In genomic region chr1:100400332-100400933, GRCh38 we compare ENCODE assay signal across 1 cellular context.
TF ChIP-seq lines count a peak whose summit lies in the region.

No MANE protein-coding gene starts in this region.

TF ChIP-seq in K562, 482 proteins besides CTCF, POLR2A, EP300 and RAD21 (continued from another document and continues in another):
- TF ChIP-seq SRSF3 (IDR thresholded peaks at IDR 0.05; ENCODE audit: insufficient read depth, low read length) (no peak), ZNF785 (CRISPR knock-in tag; IDR thresholded peaks at IDR 0.05) (no peak), MAX (CRISPR knock-in tag; IDR thresholded peaks at IDR 0.05) (0 out of 2 replicates have a peak, but pooled peaks have one; percentile 32), ZNF121 (CRISPR knock-in tag; conservative IDR thresholded peaks at IDR 0.05) (no peak), ZNF324 (CRISPR knock-in tag; IDR thresholded peaks at IDR 0.05) (no peak), CREBBP (IDR thresholded peaks at IDR 0.05; ENCODE audit: low read depth, low read length) (no peak), E2F8 (IDR thresholded peaks at IDR 0.05; ENCODE audit: low read depth, partially characterized antibody) (no peak), ZNF551 (CRISPR knock-in tag; IDR thresholded peaks at IDR 0.05) (no peak), HDAC1 (IDR thresholded peaks at IDR 0.05) (no peak), ARID3B (CRISPR knock-in tag; IDR thresholded peaks at IDR 0.05; ENCODE audit: borderline replicate concordance) (no peak), PHB (CRISPR knock-in tag; IDR thresholded peaks at IDR 0.05) (no peak), HOMEZ (CRISPR knock-in tag; IDR thresholded peaks at IDR 0.05) (no peak), TAF1 (IDR thresholded peaks at IDR 0.05; ENCODE audit: control insufficient read depth, extremely low read depth, insufficient read depth, low read length, severe bottlenecking) (no peak), CBX8 (IDR thresholded peaks at IDR 0.05; ENCODE audit: borderline replicate concordance, extremely low read depth, low read depth, low read length, poor library complexity, severe bottlenecking) (no peak), PCBP2 (IDR thresholded peaks at IDR 0.05; ENCODE audit: low read depth, low read length, poor library complexity, severe bottlenecking) (no peak), CEBPG (CRISPR knock-in tag; IDR thresholded peaks at IDR 0.05) (no peak), CEBPG (tag; conservative IDR thresholded peaks at IDR 0.05 in 1 of 2, IDR thresholded peaks at IDR 0.05 in 1 of 2) (no peak), ZFX (CRISPR knock-in tag; IDR thresholded peaks at IDR 0.05) (no peak), EP400 (IDR thresholded peaks at IDR 0.05) (peak; percentile 45), ZNF398 (CRISPR knock-in tag; IDR thresholded peaks at IDR 0.05) (no peak), IFI16 (CRISPR knock-in tag; IDR thresholded peaks at IDR 0.05) (no peak), ZFP36 (IDR thresholded peaks at IDR 0.05; ENCODE audit: low read depth, low read length, partially characterized antibody) (peak; percentile 39), L3MBTL2 (IDR thresholded peaks at IDR 0.05) (0 out of 2 replicates have a peak, but pooled peaks have one; percentile 34), CBFA2T2 (conservative IDR thresholded peaks at IDR 0.05) (no peak), JUND (IDR thresholded peaks at IDR 0.05; ENCODE audit: borderline replicate concordance, low read depth, low read length) (no peak), JUND (tag; IDR thresholded peaks at IDR 0.05; ENCODE audit: borderline replicate concordance, low read depth, low read length) (no peak), ARID4B (CRISPR knock-in tag; IDR thresholded peaks at IDR 0.05) (no peak), SMAD2 (IDR thresholded peaks at IDR 0.05; ENCODE audit: low read depth, low read length) (no peak), ZKSCAN8 (CRISPR knock-in tag; IDR thresholded peaks at IDR 0.05) (no peak), ILK (tag; IDR thresholded peaks at IDR 0.05; ENCODE audit: borderline replicate concordance, low read depth) (no peak), SNRNP70 (optimal IDR thresholded peaks at IDR 0.05; ENCODE audit: low read depth, low read length) (no peak), ZBTB9 (CRISPR knock-in tag; IDR thresholded peaks at IDR 0.05) (no peak), ZZZ3 (IDR thresholded peaks at IDR 0.05) (no peak), ID3 (CRISPR knock-in tag; IDR thresholded peaks at IDR 0.05) (no peak), ID3 (tag; IDR thresholded peaks at IDR 0.05) (no peak), NR4A1 (CRISPR knock-in tag; IDR thresholded peaks at IDR 0.05) (no peak), NR4A1 (tag; IDR thresholded peaks at IDR 0.05) (no peak), HNRNPUL1 (IDR thresholded peaks at IDR 0.05; ENCODE audit: low read length) (no peak), ZKSCAN1 (IDR thresholded peaks at IDR 0.05; ENCODE audit: low read depth, low read length) (no peak), ZNF347 (CRISPR knock-in tag; IDR thresholded peaks at IDR 0.05; ENCODE audit: low read depth) (no peak), ZNF184 (CRISPR knock-in tag; IDR thresholded peaks at IDR 0.05) (no peak), SIRT6 (IDR thresholded peaks at IDR 0.05; ENCODE audit: low read depth, low read length) (no peak), GTF2B (IDR thresholded peaks at IDR 0.05; ENCODE audit: extremely low read depth, insufficient read length) (no peak), ZNF444 (CRISPR knock-in tag; IDR thresholded peaks at IDR 0.05) (no peak), PHF20 (IDR thresholded peaks at IDR 0.05; ENCODE audit: partially characterized antibody) (no peak), ETS1 (conservative IDR thresholded peaks at IDR 0.05; ENCODE audit: control insufficient read depth, low read depth, low read length) (no peak), RUNX1 (IDR thresholded peaks at IDR 0.05; ENCODE audit: low read depth) (no peak), ZNF511 (CRISPR knock-in tag; IDR thresholded peaks at IDR 0.05) (no peak), ZBTB8A (IDR thresholded peaks at IDR 0.05; ENCODE audit: partially characterized antibody) (no peak)
